In the genomic region with DNA sequence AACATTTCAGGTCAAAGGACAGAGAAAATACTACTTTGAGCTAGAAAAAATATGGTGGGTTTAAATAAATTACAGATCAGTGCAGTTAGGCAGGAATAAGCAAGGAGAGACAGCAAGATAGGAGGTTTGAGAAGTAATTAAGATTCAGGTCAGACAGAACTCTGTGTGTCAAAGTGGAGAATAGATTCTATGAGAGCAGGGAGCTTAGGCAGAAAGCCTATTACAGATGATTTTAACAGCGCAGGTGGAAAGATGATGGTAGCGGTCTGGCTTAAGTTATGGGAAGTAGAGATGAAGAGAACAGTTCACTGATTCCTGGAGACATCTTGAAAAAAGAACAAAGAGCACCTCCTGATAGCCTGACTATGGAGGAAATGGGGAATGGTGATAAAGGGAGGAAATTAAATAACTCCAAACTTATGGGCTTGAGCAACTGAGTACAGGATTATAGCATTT, we compare ENCODE assay signal across 12 cellular contexts.
"Had no signal": no experiment of that assay in that cellular context is flagged by ENCODE, and none has a peak within 500 bp of the region (broad histone marks: within the 10 kb centered on the region; RNA-seq: fewer than 3 reads in every experiment).

No MANE protein-coding gene starts in this region.

- H3K27ac ChIP-seq: adrenal gland, neural progenitor cell, thyroid gland had no signal

- H2AFZ ChIP-seq: neural progenitor cell had no signal

- ATAC-seq: activated CD8-positive, alpha-beta T cell treated with anti-CD3 and anti-CD28 coated beads for 36 hours; activated T-cell treated with anti-CD3 and anti-CD28 coated beads, Interleukin-2, amount 50 U/mL, for 4 hours; stimulated activated memory B cell treated with anti-CD40 and anti-IgM and Interleukin-4, amounts not matched to agents 10 μg/mL and 1 μg/mL and 100 μg/mL, for 72 hours; T-cell had no signal

- H3K27me3 ChIP-seq: adrenal gland, neural progenitor cell, thyroid gland had no signal

- H3K4me2 ChIP-seq: neural progenitor cell had no signal

- H3K9ac ChIP-seq: neural progenitor cell had no signal

- H3K4me1 ChIP-seq: adrenal gland, neural progenitor cell, thyroid gland had no signal

- H3K9me3 ChIP-seq: adrenal gland, thyroid gland had no signal

- H3K4me3 ChIP-seq: adrenal gland, neural progenitor cell, thyroid gland had no signal

- DNase-seq: activated CD8-positive, alpha-beta T cell treated with anti-CD3 and anti-CD28 coated beads for 36 hours; activated effector memory CD4-positive, alpha-beta T cell treated with anti-CD3 and anti-CD28 coated beads, Interleukin-2, amount 50 U/mL, for 16 hours; activated T-cell treated with anti-CD3 and anti-CD28 coated beads, Interleukin-2, amount 50 U/mL, for 4 hours; glutamatergic neuron; kidney glomerular epithelial cell; T-cell; thyroid gland had no signal

- H3K36me3 ChIP-seq: adrenal gland, thyroid gland had no signal

- FAIRE-seq: endometrium, urothelium cell line had no signal
